Comparison of ENCODE assay signal across 1 cellular context in the genomic region with DNA sequence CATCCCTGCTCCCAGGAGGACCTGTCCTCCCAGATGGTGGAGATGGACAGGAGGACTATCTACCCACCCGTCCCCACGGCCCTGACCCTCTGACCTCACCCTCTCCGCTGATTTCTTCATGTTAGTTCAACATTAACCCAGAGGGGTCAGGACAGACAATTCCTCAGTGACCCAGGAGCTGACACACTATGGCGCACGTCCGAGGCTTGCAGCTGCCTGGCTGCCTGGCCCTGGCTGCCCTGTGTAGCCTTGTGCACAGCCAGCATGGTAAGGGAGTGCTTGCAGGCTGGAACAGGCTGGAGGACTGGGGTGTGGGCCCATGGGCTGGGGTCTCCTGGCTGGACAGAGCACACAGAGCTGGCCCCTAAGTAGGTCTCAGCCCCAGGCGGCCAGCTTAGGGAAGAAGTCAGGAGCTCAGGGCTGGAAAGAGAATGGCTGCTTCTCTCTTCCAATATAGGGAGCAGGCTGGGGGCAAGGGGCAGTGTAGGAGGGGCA.
TF ChIP-seq lines count a peak whose summit lies in the region.

A gene (plus strand): TSS at position 166 of the 495 bp plus-strand sequence. CDS start 23 bp downstream, at position 189.

TF ChIP-seq in HepG2, 621 proteins besides CTCF, POLR2A, EP300 and RAD21 (continued from another document and continues in another):
- peak; percentile 62; the same call in 1 of the 2 replicates for TF ChIP-seq CREM (IDR thresholded peaks at IDR 0.05)
- no peak for TF ChIP-seq CREM (CRISPR knock-in tag; IDR thresholded peaks at IDR 0.05)
- TF ChIP-seq EED (CRISPR knock-in tag; IDR thresholded peaks at IDR 0.05): no peak
- TF ChIP-seq, protein P1, sequence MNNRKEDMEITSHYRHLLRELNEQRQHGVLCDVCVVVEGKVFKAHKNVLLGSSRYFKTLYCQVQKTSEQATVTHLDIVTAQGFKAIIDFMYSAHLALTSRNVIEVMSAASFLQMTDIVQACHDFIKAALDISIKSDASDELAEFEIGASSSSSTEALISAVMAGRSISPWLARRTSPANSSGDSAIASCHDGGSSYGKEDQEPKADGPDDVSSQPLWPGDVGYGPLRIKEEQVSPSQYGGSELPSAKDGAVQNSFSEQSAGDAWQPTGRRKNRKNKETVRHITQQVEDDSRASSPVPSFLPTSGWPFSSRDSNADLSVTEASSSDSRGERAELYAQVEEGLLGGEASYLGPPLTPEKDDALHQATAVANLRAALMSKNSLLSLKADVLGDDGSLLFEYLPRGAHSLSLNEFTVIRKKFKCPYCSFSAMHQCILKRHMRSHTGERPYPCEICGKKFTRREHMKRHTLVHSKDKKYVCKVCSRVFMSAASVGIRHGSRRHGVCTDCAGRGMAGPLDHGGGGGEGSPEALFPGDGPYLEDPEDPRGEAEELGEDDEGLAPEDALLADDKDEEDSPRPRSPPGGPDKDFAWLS (CRISPR knock-in tag; IDR thresholded peaks at IDR 0.05; ENCODE audit: borderline replicate concordance): no peak
- TF ChIP-seq, protein P2, sequence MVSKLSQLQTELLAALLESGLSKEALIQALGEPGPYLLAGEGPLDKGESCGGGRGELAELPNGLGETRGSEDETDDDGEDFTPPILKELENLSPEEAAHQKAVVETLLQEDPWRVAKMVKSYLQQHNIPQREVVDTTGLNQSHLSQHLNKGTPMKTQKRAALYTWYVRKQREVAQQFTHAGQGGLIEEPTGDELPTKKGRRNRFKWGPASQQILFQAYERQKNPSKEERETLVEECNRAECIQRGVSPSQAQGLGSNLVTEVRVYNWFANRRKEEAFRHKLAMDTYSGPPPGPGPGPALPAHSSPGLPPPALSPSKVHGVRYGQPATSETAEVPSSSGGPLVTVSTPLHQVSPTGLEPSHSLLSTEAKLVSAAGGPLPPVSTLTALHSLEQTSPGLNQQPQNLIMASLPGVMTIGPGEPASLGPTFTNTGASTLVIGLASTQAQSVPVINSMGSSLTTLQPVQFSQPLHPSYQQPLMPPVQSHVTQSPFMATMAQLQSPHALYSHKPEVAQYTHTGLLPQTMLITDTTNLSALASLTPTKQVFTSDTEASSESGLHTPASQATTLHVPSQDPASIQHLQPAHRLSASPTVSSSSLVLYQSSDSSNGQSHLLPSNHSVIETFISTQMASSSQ (IDR thresholded peaks at IDR 0.05; ENCODE audit: low read depth): peak; percentile 98
- TF ChIP-seq, protein P2 (CRISPR knock-in tag; IDR thresholded peaks at IDR 0.05; ENCODE audit: borderline replicate concordance): peak; percentile 100
- no peak for TF ChIP-seq NCOA1 (CRISPR knock-in tag; IDR thresholded peaks at IDR 0.05)
- no peak for TF ChIP-seq ZNF619 (CRISPR knock-in tag; IDR thresholded peaks at IDR 0.05)
- peak; percentile 79 for TF ChIP-seq POGZ (CRISPR knock-in tag; IDR thresholded peaks at IDR 0.05)
- TF ChIP-seq, protein P3, sequence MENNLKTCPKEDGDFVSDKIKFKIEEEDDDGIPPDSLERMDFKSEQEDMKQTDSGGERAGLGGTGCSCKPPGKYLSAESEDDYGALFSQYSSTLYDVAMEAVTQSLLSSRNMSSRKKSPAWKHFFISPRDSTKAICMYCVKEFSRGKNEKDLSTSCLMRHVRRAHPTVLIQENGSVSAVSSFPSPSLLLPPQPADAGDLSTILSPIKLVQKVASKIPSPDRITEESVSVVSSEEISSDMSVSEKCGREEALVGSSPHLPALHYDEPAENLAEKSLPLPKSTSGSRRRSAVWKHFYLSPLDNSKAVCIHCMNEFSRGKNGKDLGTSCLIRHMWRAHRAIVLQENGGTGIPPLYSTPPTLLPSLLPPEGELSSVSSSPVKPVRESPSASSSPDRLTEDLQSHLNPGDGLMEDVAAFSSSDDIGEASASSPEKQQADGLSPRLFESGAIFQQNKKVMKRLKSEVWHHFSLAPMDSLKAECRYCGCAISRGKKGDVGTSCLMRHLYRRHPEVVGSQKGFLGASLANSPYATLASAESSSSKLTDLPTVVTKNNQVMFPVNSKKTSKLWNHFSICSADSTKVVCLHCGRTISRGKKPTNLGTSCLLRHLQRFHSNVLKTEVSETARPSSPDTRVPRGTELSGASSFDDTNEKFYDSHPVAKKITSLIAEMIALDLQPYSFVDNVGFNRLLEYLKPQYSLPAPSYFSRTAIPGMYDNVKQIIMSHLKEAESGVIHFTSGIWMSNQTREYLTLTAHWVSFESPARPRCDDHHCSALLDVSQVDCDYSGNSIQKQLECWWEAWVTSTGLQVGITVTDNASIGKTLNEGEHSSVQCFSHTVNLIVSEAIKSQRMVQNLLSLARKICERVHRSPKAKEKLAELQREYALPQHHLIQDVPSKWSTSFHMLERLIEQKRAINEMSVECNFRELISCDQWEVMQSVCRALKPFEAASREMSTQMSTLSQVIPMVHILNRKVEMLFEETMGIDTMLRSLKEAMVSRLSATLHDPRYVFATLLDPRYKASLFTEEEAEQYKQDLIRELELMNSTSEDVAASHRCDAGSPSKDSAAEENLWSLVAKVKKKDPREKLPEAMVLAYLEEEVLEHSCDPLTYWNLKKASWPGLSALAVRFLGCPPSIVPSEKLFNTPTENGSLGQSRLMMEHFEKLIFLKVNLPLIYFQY (CRISPR knock-in tag; IDR thresholded peaks at IDR 0.05; ENCODE audit: borderline replicate concordance): peak; percentile 73; the same call in 1 of the 2 replicates
- TF ChIP-seq SRY (CRISPR knock-in tag; IDR thresholded peaks at IDR 0.05): peak; percentile 20; the same call in 1 of the 2 replicates
- no peak for TF ChIP-seq REXO4 (CRISPR knock-in tag; IDR thresholded peaks at IDR 0.05; ENCODE audit: borderline replicate concordance)
- no peak for TF ChIP-seq RAD51 (IDR thresholded peaks at IDR 0.05; ENCODE audit: borderline replicate concordance)
- TF ChIP-seq, protein P4, sequence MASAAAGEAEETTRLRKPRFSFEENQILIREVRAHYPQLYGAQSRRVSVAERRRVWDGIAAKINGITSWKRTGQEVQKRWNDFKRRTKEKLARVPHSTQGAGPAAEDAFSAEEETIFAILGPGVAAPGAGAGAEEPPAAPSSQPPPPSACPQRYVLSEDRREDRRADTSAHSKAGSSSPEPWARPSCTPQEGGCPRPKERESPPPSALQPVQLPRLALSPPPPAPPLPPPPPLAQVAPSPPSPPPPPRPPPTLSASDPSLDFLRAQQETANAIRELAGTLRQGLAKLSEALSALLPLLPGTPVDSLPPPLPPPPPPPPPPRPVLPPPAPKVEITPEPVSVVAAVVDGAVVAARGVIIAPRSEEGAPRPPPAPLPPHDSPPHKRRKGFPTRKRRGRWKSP (CRISPR knock-in tag; IDR thresholded peaks at IDR 0.05): 0 out of 2 replicates have a peak, but pooled peaks have one; percentile 57
- peak; percentile 43; the same call in 1 of the 2 replicates for TF ChIP-seq DMAP1 (CRISPR knock-in tag; IDR thresholded peaks at IDR 0.05)
- TF ChIP-seq SIN3B (IDR thresholded peaks at IDR 0.05; ENCODE audit: low read length): no peak
- no peak for TF ChIP-seq NFKB2 (CRISPR knock-in tag; IDR thresholded peaks at IDR 0.05; ENCODE audit: borderline replicate concordance)
- no peak for TF ChIP-seq ATRX (CRISPR knock-in tag; IDR thresholded peaks at IDR 0.05; ENCODE audit: borderline replicate concordance)
- TF ChIP-seq, protein P5, sequence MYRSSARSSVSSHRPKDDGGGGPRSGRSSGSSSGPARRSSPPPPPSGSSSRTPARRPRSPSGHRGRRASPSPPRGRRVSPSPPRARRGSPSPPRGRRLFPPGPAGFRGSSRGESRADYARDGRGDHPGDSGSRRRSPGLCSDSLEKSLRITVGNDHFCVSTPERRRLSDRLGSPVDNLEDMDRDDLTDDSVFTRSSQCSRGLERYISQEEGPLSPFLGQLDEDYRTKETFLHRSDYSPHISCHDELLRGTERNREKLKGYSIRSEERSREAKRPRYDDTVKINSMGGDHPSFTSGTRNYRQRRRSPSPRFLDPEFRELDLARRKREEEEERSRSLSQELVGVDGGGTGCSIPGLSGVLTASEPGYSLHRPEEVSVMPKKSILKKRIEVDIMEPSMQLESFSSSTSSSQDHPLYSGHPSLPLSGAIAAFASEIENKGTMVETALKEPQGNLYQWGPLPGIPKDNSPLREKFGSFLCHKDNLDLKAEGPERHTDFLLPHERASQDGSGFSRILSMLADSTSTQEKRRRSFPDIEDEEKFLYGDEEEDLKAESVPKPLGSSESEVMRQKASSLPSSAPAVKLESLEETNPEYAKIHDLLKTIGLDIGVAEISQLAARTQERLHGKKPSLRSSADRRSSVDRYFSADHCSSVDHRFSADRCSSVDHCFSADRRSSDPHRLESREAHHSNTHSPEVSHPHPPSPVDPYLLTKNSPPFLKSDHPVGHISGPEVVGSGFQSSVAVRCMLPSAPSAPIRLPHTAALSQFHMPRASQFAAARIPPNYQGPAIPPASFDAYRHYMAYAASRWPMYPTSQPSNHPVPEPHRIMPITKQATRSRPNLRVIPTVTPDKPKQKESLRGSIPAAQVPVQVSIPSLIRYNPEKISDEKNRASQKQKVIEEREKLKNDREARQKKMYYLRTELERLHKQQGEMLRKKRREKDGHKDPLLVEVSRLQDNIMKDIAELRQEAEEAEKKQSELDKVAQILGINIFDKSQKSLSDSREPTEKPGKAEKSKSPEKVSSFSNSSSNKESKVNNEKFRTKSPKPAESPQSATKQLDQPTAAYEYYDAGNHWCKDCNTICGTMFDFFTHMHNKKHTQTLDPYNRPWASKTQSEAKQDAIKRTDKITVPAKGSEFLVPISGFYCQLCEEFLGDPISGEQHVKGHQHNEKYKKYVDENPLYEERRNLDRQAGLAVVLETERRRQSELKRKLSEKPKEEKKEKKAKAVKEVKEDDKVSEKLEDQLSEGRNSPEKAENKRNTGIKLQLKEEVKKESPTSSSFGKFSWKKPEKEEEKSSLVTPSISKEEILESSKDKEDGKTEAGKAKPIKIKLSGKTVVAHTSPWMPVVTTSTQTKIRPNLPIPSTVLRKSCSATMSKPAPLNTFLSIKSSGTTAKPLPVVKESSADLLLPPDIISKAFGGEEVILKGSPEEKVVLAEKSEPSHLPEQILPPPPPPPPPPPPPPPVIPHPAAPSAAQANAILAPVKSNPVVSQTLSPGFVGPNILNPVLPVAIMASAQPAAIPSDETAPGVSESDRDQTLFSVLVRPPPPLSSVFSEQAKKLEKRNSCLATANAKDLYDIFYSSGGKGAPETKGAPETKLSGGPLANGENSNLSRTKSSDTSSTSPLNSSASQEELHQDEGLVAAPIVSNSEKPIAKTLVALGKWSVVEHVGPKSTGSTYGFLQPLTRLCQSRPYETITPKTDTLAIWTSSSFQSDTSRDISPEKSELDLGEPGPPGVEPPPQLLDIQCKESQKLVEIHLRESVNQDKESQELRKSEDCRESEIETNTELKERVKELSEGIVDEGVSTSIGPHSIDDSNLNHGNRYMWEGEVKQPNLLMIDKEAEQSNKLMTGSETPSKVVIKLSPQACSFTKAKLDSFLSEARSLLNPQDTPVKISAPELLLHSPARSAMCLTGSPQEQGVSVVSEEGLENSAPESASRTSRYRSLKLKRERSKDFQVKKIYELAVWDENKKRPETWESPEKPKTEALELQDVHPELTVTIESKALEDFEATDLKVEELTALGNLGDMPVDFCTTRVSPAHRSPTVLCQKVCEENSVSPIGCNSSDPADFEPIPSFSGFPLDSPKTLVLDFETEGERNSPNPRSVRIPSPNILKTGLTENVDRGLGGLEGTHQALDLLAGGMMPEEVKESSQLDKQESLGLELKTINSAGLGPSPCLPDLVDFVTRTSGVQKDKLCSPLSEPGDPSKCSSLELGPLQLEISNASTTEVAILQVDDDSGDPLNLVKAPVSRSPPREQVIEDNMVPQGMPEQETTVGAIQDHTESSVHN (CRISPR knock-in tag; IDR thresholded peaks at IDR 0.05): peak; percentile 42; the same call in 1 of the 2 replicates
- TF ChIP-seq, protein P6, sequence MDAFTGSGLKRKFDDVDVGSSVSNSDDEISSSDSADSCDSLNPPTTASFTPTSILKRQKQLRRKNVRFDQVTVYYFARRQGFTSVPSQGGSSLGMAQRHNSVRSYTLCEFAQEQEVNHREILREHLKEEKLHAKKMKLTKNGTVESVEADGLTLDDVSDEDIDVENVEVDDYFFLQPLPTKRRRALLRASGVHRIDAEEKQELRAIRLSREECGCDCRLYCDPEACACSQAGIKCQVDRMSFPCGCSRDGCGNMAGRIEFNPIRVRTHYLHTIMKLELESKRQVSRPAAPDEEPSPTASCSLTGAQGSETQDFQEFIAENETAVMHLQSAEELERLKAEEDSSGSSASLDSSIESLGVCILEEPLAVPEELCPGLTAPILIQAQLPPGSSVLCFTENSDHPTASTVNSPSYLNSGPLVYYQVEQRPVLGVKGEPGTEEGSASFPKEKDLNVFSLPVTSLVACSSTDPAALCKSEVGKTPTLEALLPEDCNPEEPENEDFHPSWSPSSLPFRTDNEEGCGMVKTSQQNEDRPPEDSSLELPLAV (CRISPR knock-in tag; conservative IDR thresholded peaks at IDR 0.05; ENCODE audit: low read depth): no peak
- no peak for TF ChIP-seq ZNF567 (CRISPR knock-in tag; IDR thresholded peaks at IDR 0.05; ENCODE audit: borderline replicate concordance)
- TF ChIP-seq, protein P7, sequence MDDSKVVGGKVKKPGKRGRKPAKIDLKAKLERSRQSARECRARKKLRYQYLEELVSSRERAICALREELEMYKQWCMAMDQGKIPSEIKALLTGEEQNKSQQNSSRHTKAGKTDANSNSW (CRISPR knock-in tag; IDR thresholded peaks at IDR 0.05; ENCODE audit: borderline replicate concordance): no peak
- 0 out of 2 replicates have a peak, but pooled peaks have one; percentile 16 for TF ChIP-seq ZNF589 (CRISPR knock-in tag; conservative IDR thresholded peaks at IDR 0.05)
- TF ChIP-seq ZNF678 (CRISPR knock-in tag; IDR thresholded peaks at IDR 0.05): no peak
- no peak for TF ChIP-seq SMARCC2 (IDR thresholded peaks at IDR 0.05)
- TF ChIP-seq ZNF557 (CRISPR knock-in tag; IDR thresholded peaks at IDR 0.05): peak; percentile 93; the same call in 1 of the 2 replicates
- peak; percentile 29; the same call in 1 of the 2 replicates for TF ChIP-seq FOXJ3 (CRISPR knock-in tag; IDR thresholded peaks at IDR 0.05; ENCODE audit: borderline replicate concordance)
- TF ChIP-seq ZNF672 (CRISPR knock-in tag; IDR thresholded peaks at IDR 0.05): no peak
- 0 out of 2 replicates have a peak, but pooled peaks have one; percentile 13 for TF ChIP-seq PHF20 (CRISPR knock-in tag; IDR thresholded peaks at IDR 0.05)
- TF ChIP-seq ZFP62 (CRISPR knock-in tag; IDR thresholded peaks at IDR 0.05): no peak
- TF ChIP-seq ZNF850 (CRISPR knock-in tag; conservative IDR thresholded peaks at IDR 0.05): no peak
- peak; percentile 93 for TF ChIP-seq MIER3 (CRISPR knock-in tag; IDR thresholded peaks at IDR 0.05; ENCODE audit: borderline replicate concordance)
- TF ChIP-seq NCOR1 (IDR thresholded peaks at IDR 0.05; ENCODE audit: borderline replicate concordance, low read length): peak; percentile 38; the same call in 1 of the 2 replicates
- no peak; the same call in 1 of the 2 replicates for TF ChIP-seq CHD4 (IDR thresholded peaks at IDR 0.05; ENCODE audit: borderline replicate concordance, low read length)
